In genomic region chr11:102384419-102385052, GRCh38 we compare ENCODE assay signal across 18 cellular contexts. TPM values are rescaled to one million over a fixed set of nuclear protein-coding genes. Genes with fewer than 3 reads are reported as not detected.
DNase-seq lines count a peak whose midpoint lies in the region; ATAC-seq and TF ChIP-seq lines count a peak whose summit lies in the region.
"Had no signal": no experiment of that assay in that cellular context is flagged by ENCODE, and none has a peak within 500 bp of the region (broad histone marks: within the 10 kb centered on the region; RNA-seq: fewer than 3 reads in every experiment).

No MANE protein-coding gene starts in this region.

- no peak for DNase-seq in activated T-cell treated with anti-CD3 and anti-CD28 coated beads, Interleukin-2, amount 50 U/mL, for 24 hours
- DNase-seq in activated T-cell treated with anti-CD3 and anti-CD28 coated beads, Interleukin-2, amount 50 U/mL, for 4 hours = no peak
- no peak for DNase-seq in mesendoderm
- DNase-seq in upper lobe of right lung = no peak
- no peak for DNase-seq in smooth muscle cell (lab: John Stamatoyannopoulos, UW; ENCODE audit: unreplicated experiment)
- no peak for DNase-seq in DMS53 treated with DMSO at 0.1 percent for 48 hours (lab: John Stamatoyannopoulos, UW; ENCODE audit: unreplicated experiment)
- DNase-seq: mammary epithelial cell; NCI-H2107; NCI-H69; nucleus accumbens; PC-9; stimulated activated CD4-positive, alpha-beta T cell treated with anti-CD3 and anti-CD28 coated beads, Interleukin-4, amount 100 ng/mL, for 24 hours; thyroid gland; WERI-Rb-1 had no signal

- no peak overlapping the region for H3K18ac ChIP-seq in mesendoderm (ENCODE audit: low read length)

- no peak overlapping the region for H3K4me3 Mint-ChIP-seq in activated T-cell treated with anti-CD3 and anti-CD28 coated beads, Interleukin-2, amount 50 U/mL, for 24 hours
- H3K4me3 Mint-ChIP-seq in activated T-cell treated with anti-CD3 and anti-CD28 coated beads, Interleukin-2, amount 50 U/mL, for 4 hours = no peak overlapping the region
- no peak overlapping the region for H3K4me3 Mint-ChIP-seq in dendritic cell treated with granulocyte-macrophage colony-stimulating factor and Interleukin-4, amounts not matched to agents 40 ng/mL and 50 ng/mL, for 4 days

- no peak overlapping the region for H3K4me3 ChIP-seq in mesendoderm (ENCODE audit: low read length)
- no peak overlapping the region for H3K4me3 ChIP-seq in upper lobe of right lung
- H3K4me3 ChIP-seq in smooth muscle cell = no peak overlapping the region
- H3K4me3 ChIP-seq: PC-9, thyroid gland had no signal

- no peak overlapping the region for H4K8ac ChIP-seq in mesendoderm (ENCODE audit: low read depth, low read length)

- no peak overlapping the region for H2AK5ac ChIP-seq in mesendoderm (ENCODE audit: low read length)

- H3K56ac ChIP-seq in mesendoderm (ENCODE audit: low read length) = no peak overlapping the region

- no peaks in the 10 kb centered on the region for H3K79me1 ChIP-seq in mesendoderm (ENCODE audit: low read length)

- H3K9me3 ChIP-seq in upper lobe of right lung (no peaks in the 10 kb centered on the region), smooth muscle cell (replicated peaks; ENCODE audit: low read depth) (no peaks in the 10 kb centered on the region)
- H3K9me3 ChIP-seq: thyroid gland had no signal

- no peak overlapping the region for H2AFZ ChIP-seq in smooth muscle cell (ENCODE audit: low read depth)
- H2AFZ ChIP-seq: PC-9 had no signal

- no peak for ATAC-seq in activated T-cell treated with anti-CD3 and anti-CD28 coated beads, Interleukin-2, amount 50 U/mL, for 4 hours
- ATAC-seq in upper lobe of right lung = peak; percentile 39
- no peak for ATAC-seq in HG02981 (IDR thresholded peaks at IDR 0.05; ENCODE audit: unreplicated experiment)

- H2BK15ac ChIP-seq in mesendoderm (replicated peaks; ENCODE audit: low read depth) = no peak overlapping the region

- no peak overlapping the region for H4K5ac ChIP-seq in mesendoderm (ENCODE audit: low read length)

- TF ChIP-seq CTCF in upper lobe of right lung (IDR thresholded peaks at IDR 0.05) (no peak), smooth muscle cell (IDR thresholded peaks at IDR 0.05; ENCODE audit: borderline replicate concordance, insufficient read depth, poor library complexity, severe bottlenecking) (no peak)

- H3K36me3 Mint-ChIP-seq in activated T-cell treated with anti-CD3 and anti-CD28 coated beads, Interleukin-2, amount 50 U/mL, for 24 hours (ENCODE audit: low read depth) = peaks cover 80% of the 10 kb centered on the region
- H3K36me3 Mint-ChIP-seq in activated T-cell treated with anti-CD3 and anti-CD28 coated beads, Interleukin-2, amount 50 U/mL, for 4 hours (ENCODE audit: insufficient read depth) = peaks cover 43% of the 10 kb centered on the region
- peaks cover 82% of the 10 kb centered on the region for H3K36me3 Mint-ChIP-seq in dendritic cell treated with granulocyte-macrophage colony-stimulating factor and Interleukin-4, amounts not matched to agents 40 ng/mL and 50 ng/mL, for 4 days (ENCODE audit: low read depth)

- no CpG with 5 or more reads among the region's 15 CpGs for WGBS in mesendoderm (ENCODE audit: extremely low coverage, insufficient coverage, low lambda C conversion rate)
- WGBS in smooth muscle cell (ENCODE audit: low lambda C conversion rate) = 73% methylated on average over 15 of the region's 15 CpGs

- H3K4ac ChIP-seq in mesendoderm (ENCODE audit: low read depth, low read length) = no peak overlapping the region

- H3K27me3 ChIP-seq in mesendoderm (ENCODE audit: insufficient read depth, low read length, poor library complexity) (no peaks in the 10 kb centered on the region), upper lobe of right lung (no peaks in the 10 kb centered on the region), smooth muscle cell (ENCODE audit: low read depth) (no peaks in the 10 kb centered on the region)
- H3K27me3 ChIP-seq: thyroid gland had no signal

- H3K36me3 ChIP-seq in mesendoderm (ENCODE audit: control insufficient read depth, insufficient read depth, low read length) = no peaks in the 10 kb centered on the region
- H3K36me3 ChIP-seq in upper lobe of right lung = peaks cover 35% of the 10 kb centered on the region
- H3K36me3 ChIP-seq in smooth muscle cell (ENCODE audit: low read depth) = no peaks in the 10 kb centered on the region
- H3K36me3 ChIP-seq: WERI-Rb-1 had no signal

- no peak overlapping the region for H2BK120ac ChIP-seq in mesendoderm (ENCODE audit: low read depth, low read length)

- H3F3A ChIP-seq in smooth muscle cell (ENCODE audit: low read depth) = no peaks in the 10 kb centered on the region

- no peaks in the 10 kb centered on the region for H3K27me3 Mint-ChIP-seq in activated T-cell treated with anti-CD3 and anti-CD28 coated beads, Interleukin-2, amount 50 U/mL, for 24 hours
- no peaks in the 10 kb centered on the region for H3K27me3 Mint-ChIP-seq in activated T-cell treated with anti-CD3 and anti-CD28 coated beads, Interleukin-2, amount 50 U/mL, for 4 hours (ENCODE audit: low read depth)
- no peaks in the 10 kb centered on the region for H3K27me3 Mint-ChIP-seq in dendritic cell treated with granulocyte-macrophage colony-stimulating factor and Interleukin-4, amounts not matched to agents 40 ng/mL and 50 ng/mL, for 4 days

- no peak overlapping the region for H3K4me2 ChIP-seq in mesendoderm (ENCODE audit: low read length)
- H3K4me2 ChIP-seq in smooth muscle cell = no peak overlapping the region
- H3K4me2 ChIP-seq: PC-9 had no signal

- H3K79me2 ChIP-seq in mesendoderm (ENCODE audit: control insufficient read depth, insufficient read depth, low read length) (no peaks in the 10 kb centered on the region), smooth muscle cell (ENCODE audit: low read depth) (no peaks in the 10 kb centered on the region)

- H3K4me1 ChIP-seq in mesendoderm (ENCODE audit: control insufficient read depth, low read depth, low read length) = no peaks in the 10 kb centered on the region
- H3K4me1 ChIP-seq in upper lobe of right lung = no peaks in the 10 kb centered on the region
- no peaks in the 10 kb centered on the region for H3K4me1 ChIP-seq in smooth muscle cell (ENCODE audit: low read depth)
- H3K4me1 ChIP-seq: thyroid gland had no signal

- H4K20me1 ChIP-seq in smooth muscle cell (ENCODE audit: low read depth) = peaks cover 2% of the 10 kb centered on the region

- intact Hi-C loops in dendritic cell treated with granulocyte-macrophage colony-stimulating factor and Interleukin-4, amounts not matched to agents 40 ng/mL and 50 ng/mL, for 4 days (cut with micrococcal nuclease) = no loop called here
- intact Hi-C loops in upper lobe of right lung (cut with DNase I) = no loop called here

- H3K4me1 Mint-ChIP-seq in activated T-cell treated with anti-CD3 and anti-CD28 coated beads, Interleukin-2, amount 50 U/mL, for 24 hours (ENCODE audit: low read depth) = peaks cover 37% of the 10 kb centered on the region
- H3K4me1 Mint-ChIP-seq in activated T-cell treated with anti-CD3 and anti-CD28 coated beads, Interleukin-2, amount 50 U/mL, for 4 hours (ENCODE audit: low read depth) = peaks cover 27% of the 10 kb centered on the region
- H3K4me1 Mint-ChIP-seq in dendritic cell treated with granulocyte-macrophage colony-stimulating factor and Interleukin-4, amounts not matched to agents 40 ng/mL and 50 ng/mL, for 4 days (ENCODE audit: low read depth) = peaks cover 12% of the 10 kb centered on the region

- H2BK5ac ChIP-seq in mesendoderm (ENCODE audit: low read length) = no peak overlapping the region

- H3K9ac ChIP-seq in mesendoderm (ENCODE audit: low read length) = no peak overlapping the region
- no peak overlapping the region for H3K9ac ChIP-seq in smooth muscle cell (ENCODE audit: low read depth)

- no peaks in the 10 kb centered on the region for H3K9me3 Mint-ChIP-seq in activated T-cell treated with anti-CD3 and anti-CD28 coated beads, Interleukin-2, amount 50 U/mL, for 24 hours
- no peaks in the 10 kb centered on the region for H3K9me3 Mint-ChIP-seq in activated T-cell treated with anti-CD3 and anti-CD28 coated beads, Interleukin-2, amount 50 U/mL, for 4 hours
- no peaks in the 10 kb centered on the region for H3K9me3 Mint-ChIP-seq in dendritic cell treated with granulocyte-macrophage colony-stimulating factor and Interleukin-4, amounts not matched to agents 40 ng/mL and 50 ng/mL, for 4 days
- H3K9me3 Mint-ChIP-seq: activated T-helper 2 cell treated with anti-CD3 and anti-CD28 coated beads, Interferon-gamma antibody, Interleukin-2, Interleukin-4, amounts not matched to agents 10 μg/mL and 5 μg/mL and 100 μg/mL, durations not matched to agents 14 hours and 24 hours and 36 hours had no signal

- peak overlapping the region; percentile 35 for H3K27ac ChIP-seq in mesendoderm (ENCODE audit: low read depth, low read length)
- H3K27ac ChIP-seq in upper lobe of right lung = no peak overlapping the region
- no peak overlapping the region for H3K27ac ChIP-seq in smooth muscle cell (ENCODE audit: low read depth)
- H3K27ac ChIP-seq: C4-2B, PC-9, thyroid gland, WERI-Rb-1 had no signal

- H3K23ac ChIP-seq in mesendoderm (ENCODE audit: low read length) = no peak overlapping the region

- H3K27ac Mint-ChIP-seq in activated T-cell treated with anti-CD3 and anti-CD28 coated beads, Interleukin-2, amount 50 U/mL, for 24 hours = peak overlapping the region; percentile 53
- H3K27ac Mint-ChIP-seq in dendritic cell treated with granulocyte-macrophage colony-stimulating factor and Interleukin-4, amounts not matched to agents 40 ng/mL and 50 ng/mL, for 4 days = peak overlapping the region; percentile 43
- H3K27ac Mint-ChIP-seq: activated T-helper 2 cell treated with anti-CD3 and anti-CD28 coated beads, Interferon-gamma antibody, Interleukin-2, Interleukin-4, amounts not matched to agents 10 μg/mL and 5 μg/mL and 100 μg/mL, durations not matched to agents 14 hours and 24 hours and 36 hours had no signal

RNA-seq across cellular contexts. Expression of gene BIRC2, which starts 37.5 kb away (rescaled TPM):
- 10 to 100 TPM; 25.0 to 31.9 (median 31.7) TPM for total RNA-seq in activated T-cell treated with anti-CD3 and anti-CD28 coated beads, Interleukin-2, amount 50 U/mL, for 4 hours
- polyA plus RNA-seq in mesendoderm (2013, experiment 1 of 2) = 24.1 TPM
- polyA plus RNA-seq in mesendoderm (2013, experiment 2 of 2) = 23.9 TPM
- total RNA-seq in upper lobe of right lung = 44.1 TPM
- total RNA-seq in smooth muscle cell = 170 and 174 TPM in 2 replicates
- polyA plus RNA-seq in smooth muscle cell = 38.6 and 46.3 TPM in 2 replicates
